In genomic region chr17:49567104-49567521, GRCh38 we compare ENCODE assay signal across 14 cellular contexts. TPM values are rescaled to one million over a fixed set of nuclear protein-coding genes. Genes with fewer than 3 reads are reported as not detected.
DNase-seq lines count a peak whose midpoint lies in the region; ATAC-seq and TF ChIP-seq lines count a peak whose summit lies in the region.
"Had no signal": no experiment of that assay in that cellular context is flagged by ENCODE, and none has a peak within 500 bp of the region (broad histone marks: within the 10 kb centered on the region; RNA-seq: fewer than 3 reads in every experiment).

No MANE protein-coding gene starts in this region.

- H3K27ac ChIP-seq in right cardiac atrium (ENCODE audit: low read length): peak overlapping the region; percentile 79
- peak overlapping the region; percentile 85 for H3K27ac ChIP-seq in psoas muscle
- peak overlapping the region in 3 of 4 donors; percentile 45 to 82 (median 58) for H3K27ac ChIP-seq in upper lobe of left lung
- H3K27ac ChIP-seq: cardiac muscle cell, neutrophil, PC-9 had no signal

- ATAC-seq in right cardiac atrium (peak in 1 of 2 donors; percentile 1), psoas muscle (no peak), upper lobe of left lung (ENCODE audit: low FRiP score in 2 of 2) (no peak), HG03442 (IDR thresholded peaks at IDR 0.05; ENCODE audit: unreplicated experiment) (no peak), GM21619 (IDR thresholded peaks at IDR 0.05; ENCODE audit: unreplicated experiment) (no peak)

- H3K4me1 ChIP-seq in right cardiac atrium (ENCODE audit: control insufficient read depth, insufficient read depth, low read length) (peaks cover 8% of the 10 kb centered on the region), psoas muscle (peaks cover 25% of the 10 kb centered on the region), upper lobe of left lung (peaks cover 17 to 43% (median 30%) of the 10 kb centered on the region in 4 donors)

- whole genome bisulfite sequencing in right cardiac atrium: 82% methylated on average over 9 of the region's 9 CpGs
- 82 to 93% (median 90%) methylated on average over 9 of the region's 9 CpGs for WGBS in psoas muscle, 3 donors
- 87 to 89% methylated on average over 4 to 9 of the region's 9 CpGs for WGBS in upper lobe of left lung, 2 donors

- no peaks in the 10 kb centered on the region for H3K9me3 ChIP-seq in right cardiac atrium (ENCODE audit: control insufficient read depth, low read length)
- no peaks in the 10 kb centered on the region for H3K9me3 ChIP-seq in psoas muscle
- no peaks in the 10 kb centered on the region for H3K9me3 ChIP-seq in upper lobe of left lung
- H3K9me3 ChIP-seq: neutrophil had no signal

- TF ChIP-seq EP300 in upper lobe of left lung (IDR thresholded peaks at IDR 0.05): no peak

- TF ChIP-seq CTCF in psoas muscle (IDR thresholded peaks at IDR 0.05) (no peak), upper lobe of left lung (IDR thresholded peaks at IDR 0.05) (no peak)

- H3K4me3 ChIP-seq in right cardiac atrium (ENCODE audit: low read length) (no peak overlapping the region), psoas muscle (no peak overlapping the region), upper lobe of left lung (no peak overlapping the region)
- H3K4me3 ChIP-seq: cardiac muscle cell, PC-9 had no signal

- H3K36me3 ChIP-seq in psoas muscle (ENCODE audit: insufficient read depth in 1 of 2, low read depth in 1 of 2) (no peaks in the 10 kb centered on the region), upper lobe of left lung (no peaks in the 10 kb centered on the region)
- H3K36me3 ChIP-seq: cardiac muscle cell, neutrophil had no signal

- DNase-seq in activated CD8-positive, alpha-beta memory T cell treated with anti-CD3 and anti-CD28 coated beads, Interleukin-2, amount 50 U/mL, for 48 hours: peak; percentile 50
- DNase-seq in activated CD8-positive, alpha-beta memory T cell treated with anti-CD3 and anti-CD28 coated beads for 24 hours: no peak
- DNase-seq in right cardiac atrium (peak in 2 of 3 donors; percentile 57 to 61), psoas muscle (peak in 1 of 2 donors; percentile 48), upper lobe of left lung (no peak), AG20443 (ENCODE audit: low spot score) (no peak)
- DNase-seq: 8988T had no signal

- intact Hi-C loops in right cardiac atrium (cut with DNase I) (loop anchor here in 3 of 4 donors (5.0 to 10.0 kb wide), 4 partner anchors 285 to 430 kb away; partner anchors contain the start of gene DLX3 (in 3 of the 3)), psoas muscle (cut with DNase I) (loop anchor here (1.0 to 10.0 kb wide), 5 partner anchors 128 to 430 kb away; partner anchors contain the start of gene DLX3 (in 2 of the 2))

- H3K27me3 ChIP-seq in right cardiac atrium (ENCODE audit: control insufficient read depth, insufficient read depth): no peaks in the 10 kb centered on the region
- H3K27me3 ChIP-seq in psoas muscle (ENCODE audit: insufficient read depth in 3 of 3, low read length in 2 of 3): no peaks in the 10 kb centered on the region
- H3K27me3 ChIP-seq in upper lobe of left lung: no peaks in the 10 kb centered on the region

- no peak for TF ChIP-seq POLR2A in upper lobe of left lung (IDR thresholded peaks at IDR 0.05)

RNA-seq across cellular contexts. Expression of gene NXPH3, which starts 8.6 kb away (rescaled TPM):
- 1 to 10 TPM; 3.8 to 6.5 (median 4.9) TPM for total RNA-seq in right cardiac atrium
- polyA plus RNA-seq in right cardiac atrium: 5.9 TPM
- total RNA-seq in psoas muscle: 1 to 10 TPM in 1 of 4 donors, under 1 TPM in 3; 0.42 to 1.8 (median 0.61) TPM
- polyA plus RNA-seq in psoas muscle: under 1 TPM; 0.39 to 0.75 (median 0.55) TPM
- 1 to 10 TPM; 1.2 to 6.6 (median 4.6) TPM for total RNA-seq in upper lobe of left lung
- total RNA-seq: Calu3, PC-9, T-helper 17 cell had no signal

Comparison
In these comparisons a context has a peak if more than half of its experiments do, and no peak if none do; other contexts are left out.
1. DNase-seq: peak in activated CD8-positive, alpha-beta memory T cell treated with anti-CD3 and anti-CD28 coated beads, Interleukin-2, amount 50 U/mL, for 48 hours (single experiment) and right cardiac atrium (2 of 3); none in activated CD8-positive, alpha-beta memory T cell treated with anti-CD3 and anti-CD28 coated beads for 24 hours (single experiment), upper lobe of left lung (0 of 2) and AG20443 (single experiment).
2. Peak in every context shown above with its lines, with median percentiles within 50 percentile points of each other: H3K27ac ChIP-seq.